Comparison of ENCODE assay signal across 8 cellular contexts in genomic region chr6:36912583-36912982, GRCh38.
DNase-seq lines count a peak whose midpoint lies in the region; ATAC-seq and TF ChIP-seq lines count a peak whose summit lies in the region.

No MANE protein-coding gene starts in this region.

- H3K4me3 Mint-ChIP-seq in stimulated activated naive B cell treated with anti-CD40 and anti-IgM and Interleukin-4, amounts not matched to agents 10 μg/mL and 1 μg/mL and 100 μg/mL, for 72 hours = peak overlapping the region in 1 of 2 donors; percentile 37

- H3K9ac ChIP-seq in BLaER1 treated with 17β-estradiol and CSF1 and Interleukin-3, amounts not matched to agents 10 nM and 100 nM = peak overlapping the region in 8 of 11 experiments; percentile 8 to 59 (median 32); a peak in 10 of 22 replicates

- H3K9me3 Mint-ChIP-seq in stimulated activated naive B cell treated with anti-CD40 and anti-IgM and Interleukin-4, amounts not matched to agents 10 μg/mL and 1 μg/mL and 100 μg/mL, for 72 hours = no peaks in the 10 kb centered on the region

- peak overlapping the region in 9 of 11 experiments; percentile 2 to 70 (median 59); a peak in 14 of 22 replicates for H3K27ac ChIP-seq in BLaER1 treated with 17β-estradiol and CSF1 and Interleukin-3, amounts not matched to agents 10 nM and 100 nM
- peak overlapping the region; percentile 11; the same call in 1 of the 2 replicates for H3K27ac ChIP-seq in HL-60 (replicated peaks)

- H3K36me3 Mint-ChIP-seq in stimulated activated naive B cell treated with anti-CD40 and anti-IgM and Interleukin-4, amounts not matched to agents 10 μg/mL and 1 μg/mL and 100 μg/mL, for 72 hours = peaks cover 28 to 47% of the 10 kb centered on the region in 2 donors

- peaks cover 0 to 54% (median 8%) of the 10 kb centered on the region in 11 experiments; a peak in 11 of 22 replicates for H4K20me1 ChIP-seq in BLaER1 treated with 17β-estradiol and CSF1 and Interleukin-3, amounts not matched to agents 10 nM and 100 nM

- H3K4me2 ChIP-seq in BLaER1 treated with 17β-estradiol and CSF1 and Interleukin-3, amounts not matched to agents 10 nM and 100 nM = peak overlapping the region; percentile 66 to 92 (median 82)

- TF ChIP-seq CTCF in HL-60 (IDR thresholded peaks at IDR 0.05; ENCODE audit: insufficient read depth, low read length) (no peak), foreskin fibroblast (IDR thresholded peaks at IDR 0.05; ENCODE audit: low read depth, low read length) (no peak)

- peaks cover 20 to 28% of the 10 kb centered on the region in 2 donors for H3K4me1 Mint-ChIP-seq in stimulated activated naive B cell treated with anti-CD40 and anti-IgM and Interleukin-4, amounts not matched to agents 10 μg/mL and 1 μg/mL and 100 μg/mL, for 72 hours

- no peaks in the 10 kb centered on the region for H3K27me3 Mint-ChIP-seq in stimulated activated naive B cell treated with anti-CD40 and anti-IgM and Interleukin-4, amounts not matched to agents 10 μg/mL and 1 μg/mL and 100 μg/mL, for 72 hours

- H3K27me3 ChIP-seq in BLaER1 treated with 17β-estradiol and CSF1 and Interleukin-3, amounts not matched to agents 10 nM and 100 nM = no peaks in the 10 kb centered on the region
- no peaks in the 10 kb centered on the region for H3K27me3 ChIP-seq in HL-60 (ENCODE audit: insufficient read depth, poor library complexity, severe bottlenecking)

- peak overlapping the region in 5 of 10 experiments; percentile 6 to 50 (median 40); a peak in 6 of 20 replicates for H3K4me3 ChIP-seq in BLaER1 treated with 17β-estradiol and CSF1 and Interleukin-3, amounts not matched to agents 10 nM and 100 nM
- H3K4me3 ChIP-seq in HL-60 (replicated peaks; ENCODE audit: insufficient read depth, low read length) (no peak overlapping the region), foreskin fibroblast (ENCODE audit: low read depth in 1 of 2, low read length in 2 of 2) (no peak overlapping the region)

- H3K9me3 ChIP-seq in BLaER1 treated with 17β-estradiol and CSF1 and Interleukin-3, amounts not matched to agents 10 nM and 100 nM (replicated peaks in 1 of 11) = no peaks in the 10 kb centered on the region

- peaks cover 20 to 79% (median 44%) of the 10 kb centered on the region in 11 experiments; a peak in 21 of 22 replicates for H3K36me3 ChIP-seq in BLaER1 treated with 17β-estradiol and CSF1 and Interleukin-3, amounts not matched to agents 10 nM and 100 nM

- peaks cover 57 to 75% (median 66%) of the 10 kb centered on the region in 10 experiments for H3K4me1 ChIP-seq in BLaER1 treated with 17β-estradiol and CSF1 and Interleukin-3, amounts not matched to agents 10 nM and 100 nM

- ATAC-seq in GM21367 (IDR thresholded peaks at IDR 0.05; ENCODE audit: unreplicated experiment) = peak; percentile 80
- peak; percentile 91 to 94 for ATAC-seq in stimulated activated naive B cell treated with anti-CD40 and anti-IgM and Interleukin-4, amounts not matched to agents 10 μg/mL and 1 μg/mL and 100 μg/mL, for 72 hours (replicated peaks)

- peak overlapping the region; percentile 62 for H3K27ac Mint-ChIP-seq in stimulated activated naive B cell treated with anti-CD40 and anti-IgM and Interleukin-4, amounts not matched to agents 10 μg/mL and 1 μg/mL and 100 μg/mL, for 72 hours

- DNase-seq in HL-60 (ENCODE audit: low read depth in 1 of 2, low spot score in 1 of 2) (no peak), foreskin fibroblast (peak; percentile 84 to 90), NCI-H524 (lab: John Stamatoyannopoulos, UW) (no peak), middle frontal gyrus (ENCODE audit: extremely low spot score, low spot score) (no peak)
- peak; percentile 75 for DNase-seq in activated CD8-positive, alpha-beta memory T cell treated with anti-CD3 and anti-CD28 coated beads, Interleukin-2, amount 50 U/mL, for 48 hours
- DNase-seq in stimulated activated naive B cell treated with anti-CD40 and anti-IgM and Interleukin-4, amounts not matched to agents 10 μg/mL and 1 μg/mL and 100 μg/mL, for 72 hours = peak; percentile 39

Comparison
In these comparisons a context has a peak if more than half of its experiments do, and no peak if none do; other contexts are left out.
1. DNase-seq: peak in activated CD8-positive, alpha-beta memory T cell treated with anti-CD3 and anti-CD28 coated beads, Interleukin-2, amount 50 U/mL, for 48 hours (single experiment), foreskin fibroblast (2 of 2) and stimulated activated naive B cell treated with anti-CD40 and anti-IgM and Interleukin-4, amounts not matched to agents 10 μg/mL and 1 μg/mL and 100 μg/mL, for 72 hours (single experiment); none in HL-60 (0 of 2), NCI-H524 (0 of 2) and middle frontal gyrus (single experiment).